ENCODE assay signal across 20 cellular contexts in genomic region chr10:21396889-21397288, GRCh38.
"Had no signal": no experiment of that assay in that cellular context is flagged by ENCODE, and none has a peak within 500 bp of the region (broad histone marks: within the 10 kb centered on the region; RNA-seq: fewer than 3 reads in every experiment).

No MANE protein-coding gene starts in this region.

- H3K27ac Mint-ChIP-seq: activated naive CD4-positive, alpha-beta T cell treated with anti-CD3 and anti-CD28 coated beads, Interleukin-2, amount 50 U/mL, for 24 hours; activated T-cell treated with anti-CD3 and anti-CD28 coated beads, Interleukin-2, amount 50 U/mL, for 72 hours; effector memory CD8-positive, alpha-beta T cell; naive B cell; T-helper 1 cell treated with Interleukin-12 subunit alpha and Interleukin-12 subunit beta and Interleukin-4 antibody, amounts not matched to agents 30 μg/mL and 1 μg/mL, for 36 hours had no signal

- H3K9me3 Mint-ChIP-seq: activated naive CD4-positive, alpha-beta T cell treated with anti-CD3 and anti-CD28 coated beads, Interleukin-2, amount 50 U/mL, for 24 hours; effector memory CD8-positive, alpha-beta T cell had no signal

- H3K4me3 Mint-ChIP-seq: activated naive CD4-positive, alpha-beta T cell treated with anti-CD3 and anti-CD28 coated beads, Interleukin-2, amount 50 U/mL, for 24 hours; activated T-cell treated with anti-CD3 and anti-CD28 coated beads, Interleukin-2, amount 50 U/mL, for 72 hours; effector memory CD8-positive, alpha-beta T cell; naive B cell; T-helper 1 cell treated with Interleukin-12 subunit alpha and Interleukin-12 subunit beta and Interleukin-4 antibody, amounts not matched to agents 30 μg/mL and 1 μg/mL, for 36 hours had no signal

- FAIRE-seq: small intestine had no signal

- H3K4me3 ChIP-seq: adrenal gland, left lung, mucosa of descending colon, ovary, psoas muscle, right lobe of liver, stomach, upper lobe of left lung had no signal

- H3K9me3 ChIP-seq: adrenal gland, ovary, right lobe of liver had no signal

- H3K27me3 Mint-ChIP-seq: activated naive CD4-positive, alpha-beta T cell treated with anti-CD3 and anti-CD28 coated beads, Interleukin-2, amount 50 U/mL, for 24 hours had no signal

- ATAC-seq: activated T-cell treated with anti-CD3 and anti-CD28 coated beads, Interleukin-2, amount 50 U/mL, for 72 hours; effector memory CD8-positive, alpha-beta T cell; left lung; mucosa of descending colon; psoas muscle; right lobe of liver had no signal

- DNase-seq: activated CD4-positive, CD25-positive, alpha-beta regulatory T cell treated with anti-CD3 and anti-CD28 coated beads, Interleukin-2, amount 50 U/mL, for 72 hours; activated gamma-delta T cell; activated T-cell treated with anti-CD3 and anti-CD28 coated beads, Interleukin-2, amount 50 U/mL, for 72 hours; adrenal gland; dermis blood vessel endothelial cell; effector memory CD8-positive, alpha-beta T cell; left lung; mucosa of descending colon; naive B cell; ovary; psoas muscle; right lobe of liver; small intestine; stimulated activated CD4-positive, alpha-beta T cell treated with anti-CD3 and anti-CD28 coated beads, Interleukin-15, amount 100 ng/mL, for 24 hours; stimulated activated CD4-positive, alpha-beta T cell treated with anti-CD3 and anti-CD28 coated beads, Interleukin-4, amount 100 ng/mL, for 1 hour; stomach; upper lobe of left lung had no signal

- H3K4me1 ChIP-seq: adrenal gland, left lung, psoas muscle, right lobe of liver, upper lobe of left lung had no signal

- H3K36me3 ChIP-seq: adrenal gland, left lung, ovary, right lobe of liver, stomach, upper lobe of left lung had no signal

- H3K27ac ChIP-seq: adrenal gland, left lung, ovary, psoas muscle, right lobe of liver, stomach, upper lobe of left lung, VCaP had no signal

- H3K27me3 ChIP-seq: adrenal gland, left lung, ovary, right lobe of liver, stomach, upper lobe of left lung had no signal

- H3K36me3 Mint-ChIP-seq: activated naive CD4-positive, alpha-beta T cell treated with anti-CD3 and anti-CD28 coated beads, Interleukin-2, amount 50 U/mL, for 24 hours; naive B cell had no signal

- H3K4me1 Mint-ChIP-seq: activated naive CD4-positive, alpha-beta T cell treated with anti-CD3 and anti-CD28 coated beads, Interleukin-2, amount 50 U/mL, for 24 hours; naive B cell had no signal
